ENCODE assay signal across 2 cellular contexts in genomic region chr11:64383580-64383979, GRCh38.
TF ChIP-seq lines count a peak whose summit lies in the region.

No MANE protein-coding gene starts in this region.

TF ChIP-seq in HepG2, 621 proteins besides CTCF, POLR2A, EP300 and RAD21:
- TF ChIP-seq ZFP1 (CRISPR knock-in tag; IDR thresholded peaks at IDR 0.05) (no peak), MAFF (IDR thresholded peaks at IDR 0.05; ENCODE audit: low read depth, low read length) (no peak), FOXK1 (CRISPR knock-in tag; IDR thresholded peaks at IDR 0.05; ENCODE audit: borderline replicate concordance, low read depth) (no peak), HOXA3 (CRISPR knock-in tag; IDR thresholded peaks at IDR 0.05) (no peak), ZNF768 (CRISPR knock-in tag; IDR thresholded peaks at IDR 0.05) (peak; percentile 96)

TF ChIP-seq in K562, 482 proteins besides CTCF, POLR2A, EP300 and RAD21:
- TF ChIP-seq RBM25 (IDR thresholded peaks at IDR 0.05; ENCODE audit: low read depth, low read length, severe bottlenecking) (peak; percentile 44), PRMT5 (CRISPR knock-in tag; IDR thresholded peaks at IDR 0.05) (no peak), ERF (CRISPR knock-in tag; IDR thresholded peaks at IDR 0.05) (no peak), NEUROD1 (IDR thresholded peaks at IDR 0.05; ENCODE audit: borderline replicate concordance, low read depth, low read length, partially characterized antibody) (no peak), ZBTB17 (CRISPR knock-in tag; IDR thresholded peaks at IDR 0.05) (no peak), ZFP36 (IDR thresholded peaks at IDR 0.05; ENCODE audit: low read depth, low read length, partially characterized antibody) (peak; percentile 72), MBD2 (IDR thresholded peaks at IDR 0.05; ENCODE audit: borderline replicate concordance, low read depth) (no peak), SRF (CRISPR knock-in tag; IDR thresholded peaks at IDR 0.05) (no peak), PRDM10 (IDR thresholded peaks at IDR 0.05; ENCODE audit: partially characterized antibody) (no peak), MAZ (CRISPR knock-in tag; conservative IDR thresholded peaks at IDR 0.05 in 1 of 2, IDR thresholded peaks at IDR 0.05 in 1 of 2) (no peak), TGIF2 (CRISPR knock-in tag; IDR thresholded peaks at IDR 0.05) (no peak), TEAD2 (tag; IDR thresholded peaks at IDR 0.05) (no peak)
